11 cellular contexts compared by ENCODE assay signal in genomic region chr16:68355447-68356248, GRCh38. TPM values are rescaled to one million over a fixed set of nuclear protein-coding genes. Genes with fewer than 3 reads are reported as not detected.
DNase-seq lines count a peak whose midpoint lies in the region; ATAC-seq and TF ChIP-seq lines count a peak whose summit lies in the region.
"Had no signal": no experiment of that assay in that cellular context is flagged by ENCODE, and none has a peak within 500 bp of the region (broad histone marks: within the 10 kb centered on the region; RNA-seq: fewer than 3 reads in every experiment).

No MANE protein-coding gene starts in this region.

- H3K23ac ChIP-seq in H9 (ENCODE audit: insufficient read length, low read depth, low read length), result no peak overlapping the region

- no peak overlapping the region for H3K4me2 ChIP-seq in H9 (ENCODE audit: insufficient read depth, insufficient read length, low read length)

- intact Hi-C loops in lower lobe of right lung (cut with DNase I) (no loop called here), posterior vena cava (cut with DNase I) (no loop called here)

- no peaks in the 10 kb centered on the region for H3K27me3 Mint-ChIP-seq in H9 (ENCODE audit: low read depth)
- H3K27me3 Mint-ChIP-seq in nephron progenitor cell (ENCODE audit: low read depth, poor library complexity), result no peaks in the 10 kb centered on the region

- no peak for ATAC-seq in lower lobe of right lung

- H3K79me1 ChIP-seq in H9 (ENCODE audit: insufficient read depth, low read depth, low read length, poor library complexity, severe bottlenecking), result no peaks in the 10 kb centered on the region

- H3K36me3 Mint-ChIP-seq in H9 (ENCODE audit: insufficient read depth in 1 of 3, low read depth in 3 of 3) (peaks cover 9 to 53% (median 52%) of the 10 kb centered on the region in 3 experiments; a peak in 6 of 7 replicates), nephron progenitor cell (ENCODE audit: low read depth) (peaks cover 17% of the 10 kb centered on the region)

- no CpG with 5 or more reads among the region's 28 CpGs for WGBS in H9 (ENCODE audit: extremely low coverage, insufficient read length, low lambda C conversion rate)

- no peak overlapping the region for H3K4ac ChIP-seq in H9 (ENCODE audit: low read depth, low read length)

- H3K4me3 ChIP-seq in SJCRH30 (no peak overlapping the region), lower lobe of right lung (peak overlapping the region; percentile 3)
- H3K4me3 ChIP-seq: esophagus muscularis mucosa had no signal

- H2BK5ac ChIP-seq in H9 (ENCODE audit: insufficient read length, low read length), result no peak overlapping the region

- no peak overlapping the region for H3K56ac ChIP-seq in H9 (ENCODE audit: insufficient read length, low read depth, low read length)

- TF ChIP-seq CTCF in GM13976 (IDR thresholded peaks at IDR 0.05; ENCODE audit: borderline replicate concordance, control extremely low read depth, extremely low read depth, insufficient read depth, missing control alignments) (no peak), H9 (conservative IDR thresholded peaks at IDR 0.05) (peak; percentile 65), lower lobe of right lung (IDR thresholded peaks at IDR 0.05) (no peak), nephron progenitor cell (IDR thresholded peaks at IDR 0.05) (no peak)

- no peaks in the 10 kb centered on the region for H3K79me2 ChIP-seq in H9 (ENCODE audit: insufficient read depth, low read length)

- no peak overlapping the region for H3K27ac ChIP-seq in H9 (ENCODE audit: insufficient read length, low read depth, low read length)
- peak overlapping the region; percentile 61 for H3K27ac ChIP-seq in SJCRH30
- H3K27ac ChIP-seq in lower lobe of right lung, result no peak overlapping the region
- H3K27ac ChIP-seq: esophagus muscularis mucosa, stomach had no signal

- H3K27ac Mint-ChIP-seq in H9 (peak overlapping the region in 1 of 3 experiments; percentile 76; a peak in 1 of 7 replicates), nephron progenitor cell (no peak overlapping the region)

- no peak overlapping the region for H4K8ac ChIP-seq in H9 (replicated peaks; ENCODE audit: insufficient read length, low read depth, low read length)

- no peak overlapping the region for H2BK12ac ChIP-seq in H9 (ENCODE audit: insufficient read length, low read depth, low read length)

- no peaks in the 10 kb centered on the region for H3K23me2 ChIP-seq in H9 (ENCODE audit: insufficient read length, low read depth, low read length, poor library complexity, severe bottlenecking)

- no peaks in the 10 kb centered on the region for H3K4me1 ChIP-seq in H9 (ENCODE audit: insufficient read depth, low read length)
- H3K4me1 ChIP-seq in SJCRH30, result peaks cover 16% of the 10 kb centered on the region
- peaks cover 13% of the 10 kb centered on the region for H3K4me1 ChIP-seq in lower lobe of right lung

- no peak overlapping the region for H2BK20ac ChIP-seq in H9 (ENCODE audit: low read depth, low read length, poor library complexity, severe bottlenecking)

- H3K27me3 ChIP-seq in H9 (ENCODE audit: insufficient read depth, low read length) (no peaks in the 10 kb centered on the region), SJCRH30 (no peaks in the 10 kb centered on the region), lower lobe of right lung (ENCODE audit: low read depth) (no peaks in the 10 kb centered on the region)
- H3K27me3 ChIP-seq: esophagus muscularis mucosa, spleen, stomach had no signal

- H2AK5ac ChIP-seq in H9 (ENCODE audit: insufficient read length, low read length), result no peak overlapping the region

- H2BK120ac ChIP-seq in H9 (ENCODE audit: low read depth, low read length, poor library complexity, severe bottlenecking), result no peak overlapping the region

- no peak overlapping the region for H3K18ac ChIP-seq in H9 (ENCODE audit: insufficient read length, low read depth, low read length)

- H2AFZ ChIP-seq in H9 (ENCODE audit: low read length), result no peak overlapping the region

- H4K5ac ChIP-seq in H9 (ENCODE audit: insufficient read length, low read depth, low read length), result no peak overlapping the region

- H3K4me3 Mint-ChIP-seq in H9 (no peak overlapping the region), nephron progenitor cell (no peak overlapping the region)

- no peaks in the 10 kb centered on the region for H4K20me1 ChIP-seq in H9 (ENCODE audit: control insufficient read depth, insufficient read depth, insufficient read length)

- no peak overlapping the region for H4K91ac ChIP-seq in H9 (ENCODE audit: insufficient read length, low read depth, low read length)

- no peak overlapping the region for H3K14ac ChIP-seq in H9 (ENCODE audit: insufficient read depth, low read length)

- no peaks in the 10 kb centered on the region for H3K9me3 ChIP-seq in H9 (ENCODE audit: control insufficient read depth, low read depth, low read length)
- no peaks in the 10 kb centered on the region for H3K9me3 ChIP-seq in SJCRH30 (replicated peaks)
- H3K9me3 ChIP-seq in lower lobe of right lung, result no peaks in the 10 kb centered on the region
- H3K9me3 ChIP-seq: esophagus muscularis mucosa, spleen, stomach had no signal

- DNase-seq in GM13976 (ENCODE audit: low spot score) (peak; percentile 58), H9 (no peak), SJCRH30 (peak in 1 of 2 experiments; percentile 27), lower lobe of right lung (peak; percentile 39), nephron progenitor cell (no peak), activated gamma-delta T cell (lab: John Stamatoyannopoulos, UW) (no peak), NCI-H1092 (lab: John Stamatoyannopoulos, UW) (no peak), posterior vena cava (ENCODE audit: low spot score) (no peak)
- DNase-seq: spleen, stomach had no signal

- no peak overlapping the region for H3K9ac ChIP-seq in H9 (ENCODE audit: extremely low read depth, insufficient read length, low read length)

- no peak overlapping the region for H3T11ph ChIP-seq in H9 (ENCODE audit: low read length)

- H2BK15ac ChIP-seq in H9 (ENCODE audit: low read depth, low read length), result no peak overlapping the region

- in situ Hi-C loops in GM13976 (cut with MboI; ENCODE audit: low sequenced_read_pairs, unreplicated experiment), result no loop called here

- H3K9me3 Mint-ChIP-seq in H9 (no peaks in the 10 kb centered on the region), nephron progenitor cell (no peaks in the 10 kb centered on the region)

- H3K4me1 Mint-ChIP-seq in H9 (0 out of 4 replicates have a peak, but pooled peaks cover 0 to 5% of the 10 kb centered on the region in 2 experiments), nephron progenitor cell (peaks cover 6% of the 10 kb centered on the region)

- H3K36me3 ChIP-seq in SJCRH30 (no peaks in the 10 kb centered on the region; the same call in 1 of the 2 replicates), lower lobe of right lung (peaks cover 91% of the 10 kb centered on the region)

RNA-seq across cellular contexts. Expression of gene PRMT7, which starts 44.8 kb away (rescaled TPM):
- 56.6 and 57.8 TPM in 2 replicates for total RNA-seq in H9 (2021)
- total RNA-seq in SJCRH30 (2014; rRNA removed; shearing (Covaris generic)), result 34.7 and 39.5 TPM in 2 replicates
- 36.1 TPM for total RNA-seq in lower lobe of right lung
- total RNA-seq in posterior vena cava, result 10 to 100 TPM; 18.1 to 22.9 TPM

RNA-seq across cellular contexts. Expression of gene SLC7A6OS, which starts 44.9 kb away (rescaled TPM):
- total RNA-seq in H9 (2021) (21.1 and 24.5 TPM in 2 replicates), lower lobe of right lung (16.8 TPM), posterior vena cava (10 to 100 TPM in 1 of 2 donors, 1 to 10 TPM in 1; 9.9 to 12.5 TPM)
- total RNA-seq in SJCRH30 (2014; rRNA removed; shearing (Covaris generic)), result 7.9 and 11.5 TPM in 2 replicates

Comparison
In these comparisons a context has a peak if more than half of its experiments do, and no peak if none do; other contexts are left out.
1. DNase-seq: peak in GM13976 (single experiment) and lower lobe of right lung (single experiment); none in H9 (single experiment), nephron progenitor cell (single experiment), activated gamma-delta T cell (single experiment), NCI-H1092 (single experiment) and posterior vena cava (single experiment).